ENCODE assay signal across 10 cellular contexts in the genomic region with DNA sequence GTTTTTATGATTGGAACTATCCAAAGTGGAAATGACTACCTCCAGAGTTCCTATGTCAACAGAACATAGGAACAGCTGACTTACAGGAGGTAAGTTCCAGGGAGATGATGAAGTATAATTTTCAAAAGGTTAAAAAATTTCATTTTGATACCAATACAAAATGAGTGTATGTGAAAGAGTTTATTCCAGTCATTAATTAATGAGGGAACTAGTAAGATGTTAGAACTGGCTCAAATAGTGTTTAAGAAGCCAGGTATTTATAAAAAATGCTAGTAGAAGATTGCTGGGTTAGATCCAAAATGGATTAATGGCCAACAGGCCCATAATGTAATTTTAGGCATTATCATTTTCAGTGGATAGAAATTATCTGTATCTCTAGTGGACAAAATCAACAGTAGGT.
ATAC-seq and TF ChIP-seq lines count a peak whose summit lies in the region.
"Had no signal": no experiment of that assay in that cellular context is flagged by ENCODE, and none has a peak within 500 bp of the region (broad histone marks: within the 10 kb centered on the region; RNA-seq: fewer than 3 reads in every experiment).

No MANE protein-coding gene starts in this region.

- POLR2A ChIA-PET in HEK293 (lab: Yijun Ruan, JAX), result no interaction called here

- TF ChIP-seq CTCF in HEK293 (tag by site-specific recombination; IDR thresholded peaks at IDR 0.05), result no peak

- H3K4me3 ChIP-seq in HEK293 (ENCODE audit: low read depth, low read length), result no peak overlapping the region
- H3K4me3 ChIP-seq: A549; BLaER1; BLaER1 treated with 17β-estradiol and CSF1 and Interleukin-3, amounts not matched to agents 10 nM and 100 nM had no signal

- H3K36me3 ChIP-seq in HEK293 (ENCODE audit: control insufficient read depth in 2 of 2, insufficient read depth in 1 of 2, low read length in 2 of 2), result no peaks in the 10 kb centered on the region
- H3K36me3 ChIP-seq: BE2C; BLaER1; BLaER1 treated with 17β-estradiol and CSF1 and Interleukin-3, amounts not matched to agents 10 nM and 100 nM had no signal

- H3K9me3 ChIP-seq in HEK293 (ENCODE audit: control insufficient read depth, insufficient read depth, low read depth, low read length), result no peaks in the 10 kb centered on the region
- H3K9me3 ChIP-seq: BE2C, Caco-2 had no signal

- no peak for ATAC-seq in GM18498 (IDR thresholded peaks at IDR 0.05; ENCODE audit: unreplicated experiment)
- ATAC-seq: A549; CD8-positive, alpha-beta T cell had no signal

- CTCF ChIA-PET in HEK293 (lab: Yijun Ruan, JAX), result interaction anchor here (0.5 to 0.9 kb wide), 3 partner anchors 40 to 107 kb away, joined by 3 read pairs; no protein-coding TSS in a partner anchor

- no peak overlapping the region for H3K27ac ChIP-seq in HEK293 (ENCODE audit: extremely low read depth, low read depth, low read length)
- H3K27ac ChIP-seq: 22Rv1; A549; BLaER1; BLaER1 treated with 17β-estradiol and CSF1 and Interleukin-3, amounts not matched to agents 10 nM and 100 nM; C4-2B had no signal

- H3K4me1 ChIP-seq in HEK293 (ENCODE audit: control insufficient read depth, insufficient read depth, low read length), result no peaks in the 10 kb centered on the region
- H3K4me1 ChIP-seq: A549; BE2C; BLaER1; BLaER1 treated with 17β-estradiol and CSF1 and Interleukin-3, amounts not matched to agents 10 nM and 100 nM; Caco-2 had no signal

TF ChIP-seq in HEK293, 187 proteins besides CTCF, POLR2A, EP300 and RAD21:
- no peak for TF ChIP-seq PRDM4 (tag by site-specific recombination; IDR thresholded peaks at IDR 0.05)
- no peak for TF ChIP-seq ZBTB21 (tag by site-specific recombination; IDR thresholded peaks at IDR 0.05)
- no peak for TF ChIP-seq ZSCAN23 (tag by site-specific recombination; IDR thresholded peaks at IDR 0.05)
- peak; percentile 98 for TF ChIP-seq ZNF510 (tag by site-specific recombination; IDR thresholded peaks at IDR 0.05; ENCODE audit: insufficient replicate concordance)
- TF ChIP-seq ZNF629 (tag by site-specific recombination; IDR thresholded peaks at IDR 0.05), result no peak
TF ChIP-seq in HEK293: peak in this region for 1.
